Comparison of ENCODE assay signal across 8 cellular contexts in the genomic region with DNA sequence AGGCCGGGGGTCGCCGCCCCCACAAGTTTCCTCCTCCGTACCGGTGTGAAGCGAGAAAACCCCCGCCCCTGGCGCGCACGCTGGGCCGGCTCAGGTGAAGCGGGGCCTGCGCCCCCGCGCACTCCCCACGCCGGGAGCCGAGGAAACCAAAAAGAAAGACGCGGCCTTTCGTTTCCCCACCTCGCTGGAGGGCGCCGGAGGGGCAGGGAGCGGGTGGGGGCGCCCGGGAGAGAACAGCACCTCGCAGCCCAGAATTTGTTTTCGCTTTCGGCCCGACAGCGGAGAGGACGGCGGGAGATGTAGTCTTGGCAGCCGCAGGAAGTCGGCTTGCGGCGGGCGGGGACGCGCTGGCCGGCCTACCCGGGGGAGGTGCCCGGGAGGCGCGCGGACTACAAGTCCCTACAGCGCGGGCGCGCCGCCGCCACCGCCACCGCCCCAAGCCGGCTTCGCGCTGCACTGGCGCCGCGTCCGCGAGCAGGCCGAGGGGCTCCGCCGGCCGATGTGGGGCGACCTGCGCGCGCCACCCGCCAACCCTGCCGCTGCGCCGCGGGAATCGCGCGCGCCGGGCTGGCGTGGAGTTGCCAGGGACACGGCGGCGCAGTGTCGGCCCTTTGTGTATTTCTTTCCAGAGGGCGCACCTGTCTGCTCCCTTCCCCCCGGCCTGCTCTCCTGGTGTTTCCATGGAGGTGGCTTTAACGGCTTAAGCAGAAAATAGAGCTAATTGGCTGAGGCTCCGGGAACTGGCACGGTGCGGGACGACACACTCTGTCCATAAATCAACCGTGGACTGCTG. TPM values are rescaled to one million over a fixed set of nuclear protein-coding genes. Genes with fewer than 3 reads are reported as not detected.
A peak's percentile ranks its signal among the peaks of the same experiment; 100 is the strongest.
DNase-seq lines count a peak whose midpoint lies in the region; ATAC-seq, FAIRE-seq and TF ChIP-seq lines count a peak whose summit lies in the region.

A gene with protein sequence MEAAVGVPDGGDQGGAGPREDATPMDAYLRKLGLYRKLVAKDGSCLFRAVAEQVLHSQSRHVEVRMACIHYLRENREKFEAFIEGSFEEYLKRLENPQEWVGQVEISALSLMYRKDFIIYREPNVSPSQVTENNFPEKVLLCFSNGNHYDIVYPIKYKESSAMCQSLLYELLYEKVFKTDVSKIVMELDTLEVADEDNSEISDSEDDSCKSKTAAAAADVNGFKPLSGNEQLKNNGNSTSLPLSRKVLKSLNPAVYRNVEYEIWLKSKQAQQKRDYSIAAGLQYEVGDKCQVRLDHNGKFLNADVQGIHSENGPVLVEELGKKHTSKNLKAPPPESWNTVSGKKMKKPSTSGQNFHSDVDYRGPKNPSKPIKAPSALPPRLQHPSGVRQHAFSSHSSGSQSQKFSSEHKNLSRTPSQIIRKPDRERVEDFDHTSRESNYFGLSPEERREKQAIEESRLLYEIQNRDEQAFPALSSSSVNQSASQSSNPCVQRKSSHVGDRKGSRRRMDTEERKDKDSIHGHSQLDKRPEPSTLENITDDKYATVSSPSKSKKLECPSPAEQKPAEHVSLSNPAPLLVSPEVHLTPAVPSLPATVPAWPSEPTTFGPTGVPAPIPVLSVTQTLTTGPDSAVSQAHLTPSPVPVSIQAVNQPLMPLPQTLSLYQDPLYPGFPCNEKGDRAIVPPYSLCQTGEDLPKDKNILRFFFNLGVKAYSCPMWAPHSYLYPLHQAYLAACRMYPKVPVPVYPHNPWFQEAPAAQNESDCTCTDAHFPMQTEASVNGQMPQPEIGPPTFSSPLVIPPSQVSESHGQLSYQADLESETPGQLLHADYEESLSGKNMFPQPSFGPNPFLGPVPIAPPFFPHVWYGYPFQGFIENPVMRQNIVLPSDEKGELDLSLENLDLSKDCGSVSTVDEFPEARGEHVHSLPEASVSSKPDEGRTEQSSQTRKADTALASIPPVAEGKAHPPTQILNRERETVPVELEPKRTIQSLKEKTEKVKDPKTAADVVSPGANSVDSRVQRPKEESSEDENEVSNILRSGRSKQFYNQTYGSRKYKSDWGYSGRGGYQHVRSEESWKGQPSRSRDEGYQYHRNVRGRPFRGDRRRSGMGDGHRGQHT (minus strand): TSS at position 292 of the 793 bp plus-strand sequence. CDS start 616 bp downstream, outside the sequence.

- ATAC-seq in GM21447 (IDR thresholded peaks at IDR 0.05; ENCODE audit: unreplicated experiment), result peak; percentile 76

- FAIRE-seq in D721Med (lab: Jason Lieb, UNC), result no peak
- FAIRE-seq in endothelial cell of umbilical vein (lab: Jason Lieb, UNC), result peak; percentile 64

- no peak for TF ChIP-seq POLR2A in endothelial cell of umbilical vein (IDR thresholded peaks at IDR 0.05; ENCODE audit: low read depth, low read length)

- no peaks in the 10 kb centered on the region for H3K9me3 ChIP-seq in HUES64 (ENCODE audit: insufficient read depth, low read depth, low read length)
- H3K9me3 ChIP-seq in OCI-LY1 (ENCODE audit: low read length), result no peaks in the 10 kb centered on the region
- no peaks in the 10 kb centered on the region for H3K9me3 ChIP-seq in endothelial cell of umbilical vein (replicated peaks; ENCODE audit: control insufficient read depth, insufficient read depth, low read length)

- peak; percentile 32 for DNase-seq in D721Med (ENCODE audit: insufficient read length, low spot score)
- DNase-seq in activated CD8-positive, alpha-beta memory T cell treated with anti-CD3 and anti-CD28 coated beads, Interleukin-2, amount 50 U/mL, for 48 hours, result peak; percentile 95
- DNase-seq in endothelial cell of umbilical vein (ENCODE audit: low read depth, low spot score), result peak; percentile 96
- DNase-seq in midbrain (lab: John Stamatoyannopoulos, UW), result peak; percentile 95
- DNase-seq in stimulated activated CD8-positive, alpha-beta memory T cell treated with anti-CD3 and anti-CD28 coated beads, Interleukin-2, amount 100 ng/mL, for 1 hour (ENCODE audit: low read depth in 2 of 2), result peak; percentile 87 to 90

- BruUV-seq in endothelial cell of umbilical vein (replicated peaks; lab: Mats Ljungman, UMichigan), result no TSS peak

- TF ChIP-seq CTCF in D721Med (IDR thresholded peaks at IDR 0.05; ENCODE audit: insufficient read depth, missing control alignments) (peak; percentile 22), OCI-LY1 (IDR thresholded peaks at IDR 0.05; ENCODE audit: low read length) (peak; percentile 40; the same call in 1 of the 2 replicates), endothelial cell of umbilical vein (IDR thresholded peaks at IDR 0.05; ENCODE audit: extremely low read depth in 1 of 2, insufficient read depth in 1 of 2, low read depth in 1 of 2, low read length in 2 of 2) (peak in 1 of 2 donors; percentile 25)

- peaks cover 17% of the 10 kb centered on the region; the same call in 1 of the 2 replicates for H3K4me1 ChIP-seq in HUES64 (ENCODE audit: insufficient read depth, low read length)
- H3K4me1 ChIP-seq in OCI-LY1 (ENCODE audit: insufficient read depth, low read length, severe bottlenecking), result peaks cover 45% of the 10 kb centered on the region
- H3K4me1 ChIP-seq in endothelial cell of umbilical vein (ENCODE audit: control insufficient read depth, extremely low read depth, insufficient read depth, low read length), result peaks cover 18% of the 10 kb centered on the region

- H3K4me3 ChIP-seq in HUES64 (ENCODE audit: low read length) (peak within 1 kb of the TSS; percentile 94), OCI-LY1 (ENCODE audit: low read depth, low read length, poor library complexity, severe bottlenecking) (peak within 1 kb of the TSS; percentile 91), endothelial cell of umbilical vein (replicated peaks in 1 of 3; ENCODE audit: insufficient read depth in 1 of 3, low read depth in 1 of 3, low read length in 3 of 3) (peak within 1 kb of the TSS; percentile 78 to 93 (median 92))

- dilution Hi-C loops in endothelial cell of umbilical vein (cut with MboI; ENCODE audit: extremely low pct_ligation_motif_present, low sequenced_read_pairs), result no loop called here

- no peaks in the 10 kb centered on the region for H3F3A ChIP-seq in OCI-LY1 (ENCODE audit: insufficient read depth, low read length)

- H3K4me2 ChIP-seq in OCI-LY1 (ENCODE audit: low read length), result peak within 1 kb of the TSS; percentile 95
- H3K4me2 ChIP-seq in endothelial cell of umbilical vein (ENCODE audit: insufficient read depth, low read length), result peak within 1 kb of the TSS; percentile 99

- no peaks in the 10 kb centered on the region for H4K20me1 ChIP-seq in OCI-LY1 (ENCODE audit: insufficient read depth, low read length)
- peaks cover 6% of the 10 kb centered on the region for H4K20me1 ChIP-seq in endothelial cell of umbilical vein (replicated peaks; ENCODE audit: control insufficient read depth, extremely low read depth, insufficient read depth, low read length)

- H3K36me3 ChIP-seq in HUES64 (ENCODE audit: insufficient read depth, low read length) (no peaks in the 10 kb centered on the region), OCI-LY1 (ENCODE audit: insufficient read depth, low read length) (peaks cover 4% of the 10 kb centered on the region; the same call in 1 of the 2 replicates), endothelial cell of umbilical vein (ENCODE audit: control insufficient read depth in 2 of 2, extremely low read depth in 1 of 2, insufficient read depth in 2 of 2, low read length in 2 of 2) (no peaks in the 10 kb centered on the region)

- peaks cover 40% of the 10 kb centered on the region for H3K79me2 ChIP-seq in OCI-LY1 (ENCODE audit: insufficient read depth, low read length)
- H3K79me2 ChIP-seq in endothelial cell of umbilical vein (ENCODE audit: control insufficient read depth, insufficient read depth, low read length), result peaks cover 41% of the 10 kb centered on the region

- H3K9ac ChIP-seq in HUES64 (ENCODE audit: low read depth, low read length) (peak within 1 kb of the TSS; percentile 89), OCI-LY1 (ENCODE audit: low read length) (peak within 1 kb of the TSS; percentile 91), endothelial cell of umbilical vein (replicated peaks; ENCODE audit: extremely low read depth, insufficient read depth, low read length) (peak within 1 kb of the TSS; percentile 83)

- H2AFZ ChIP-seq in OCI-LY1 (ENCODE audit: low read length), result no peak within 1 kb of the TSS
- peak within 1 kb of the TSS; percentile 77 for H2AFZ ChIP-seq in endothelial cell of umbilical vein (ENCODE audit: low read depth, low read length)

- H3K27me3 ChIP-seq in HUES64 (ENCODE audit: insufficient read depth, low read length) (no peaks in the 10 kb centered on the region), OCI-LY1 (ENCODE audit: insufficient read depth, low read length) (no peaks in the 10 kb centered on the region), endothelial cell of umbilical vein (ENCODE audit: control insufficient read depth in 2 of 2, insufficient read depth in 2 of 2, low read length in 2 of 2) (no peaks in the 10 kb centered on the region)

- H3K9me1 ChIP-seq in endothelial cell of umbilical vein (replicated peaks; ENCODE audit: control insufficient read depth, extremely low read depth, insufficient read depth, low read length), result no peaks in the 10 kb centered on the region

- H3K9me2 ChIP-seq in OCI-LY1 (ENCODE audit: low read depth, low read length), result no peaks in the 10 kb centered on the region

- CTCF ChIA-PET in endothelial cell of umbilical vein (lab: Charles Lee), result interaction anchor here (0.8 to 1.9 kb wide), 6 partner anchors 18 to 437 kb away, joined by 3 to 6 read pairs (median 4); no protein-coding TSS in a partner anchor

- POLR2A ChIA-PET in endothelial cell of umbilical vein (lab: Charles Lee), result no interaction called here

- intact Hi-C loops in endothelial cell of umbilical vein (cut with micrococcal nuclease), result loop anchor here (1.0 to 5.0 kb wide), 5 partner anchors 26 to 554 kb away; partner anchors contain the start of genes MMAA and SMAD1

- H3K27ac ChIP-seq in HUES64 (ENCODE audit: low read depth, low read length) (peak within 1 kb of the TSS; percentile 79), OCI-LY1 (ENCODE audit: low read depth, low read length, poor library complexity, severe bottlenecking) (peak within 1 kb of the TSS; percentile 88), endothelial cell of umbilical vein (ENCODE audit: insufficient read depth, low read depth, low read length) (peak within 1 kb of the TSS; percentile 78)

- WGBS in HUES64, result under 1% methylated on average over 94 of the region's 94 CpGs

TF ChIP-seq in endothelial cell of umbilical vein, 7 proteins besides CTCF, POLR2A, EP300 and RAD21:
- peak; percentile 81 for TF ChIP-seq POLR2AphosphoS5 (IDR thresholded peaks at IDR 0.05; ENCODE audit: insufficient read depth, low read depth, low read length)
- no peak for TF ChIP-seq MYC (IDR thresholded peaks at IDR 0.05; ENCODE audit: low read depth, low read length)

RNA-seq across cellular contexts. Expression of the gene that starts here (rescaled TPM):
- polyA plus RNA-seq in HUES64 (2013, experiment 1 of 2), result 28.0 TPM
- polyA plus RNA-seq in HUES64 (2013, experiment 2 of 2), result 26.2 TPM
- 39.5 and 40.9 TPM in 2 replicates for total RNA-seq in endothelial cell of umbilical vein
- 12.4 and 12.6 TPM in 2 replicates for polyA plus RNA-seq in endothelial cell of umbilical vein
- polyA plus RNA-seq in endothelial cell of umbilical vein (2011; cell fraction: cytosol; rRNA removed), result 10.7 and 11.8 TPM in 2 replicates
- 31.8 and 35.9 TPM in 2 replicates for polyA plus RNA-seq in endothelial cell of umbilical vein (2011; cell fraction: nucleus; rRNA removed)
- 15.1 and 21.9 TPM in 2 replicates for polyA plus RNA-seq in endothelial cell of umbilical vein (2012)
- polyA minus RNA-seq in endothelial cell of umbilical vein, result 36.4 and 36.9 TPM in 2 replicates
- polyA minus RNA-seq in endothelial cell of umbilical vein (2011; cell fraction: cytosol; rRNA and poly(A)+ RNA removed), result 13.3 TPM
- 44.9 and 70.4 TPM in 2 replicates for polyA minus RNA-seq in endothelial cell of umbilical vein (2011; cell fraction: nucleus; rRNA and poly(A)+ RNA removed)

Comparison
In these comparisons a context has a peak if more than half of its experiments do, and no peak if none do; other contexts are left out.
1. Peak in every context shown above with its lines: DNase-seq, ATAC-seq, H3K4me3 ChIP-seq and H3K27ac ChIP-seq.
2. DNase-seq: peak in every context shown above with its lines; median percentile 96 in endothelial cell of umbilical vein; 95 in activated CD8-positive, alpha-beta memory T cell treated with anti-CD3 and anti-CD28 coated beads, Interleukin-2, amount 50 U/mL, for 48 hours; 95 in midbrain; 88 in stimulated activated CD8-positive, alpha-beta memory T cell treated with anti-CD3 and anti-CD28 coated beads, Interleukin-2, amount 100 ng/mL, for 1 hour; 32 in D721Med.